32 cellular contexts compared by ENCODE assay signal in the genomic region with DNA sequence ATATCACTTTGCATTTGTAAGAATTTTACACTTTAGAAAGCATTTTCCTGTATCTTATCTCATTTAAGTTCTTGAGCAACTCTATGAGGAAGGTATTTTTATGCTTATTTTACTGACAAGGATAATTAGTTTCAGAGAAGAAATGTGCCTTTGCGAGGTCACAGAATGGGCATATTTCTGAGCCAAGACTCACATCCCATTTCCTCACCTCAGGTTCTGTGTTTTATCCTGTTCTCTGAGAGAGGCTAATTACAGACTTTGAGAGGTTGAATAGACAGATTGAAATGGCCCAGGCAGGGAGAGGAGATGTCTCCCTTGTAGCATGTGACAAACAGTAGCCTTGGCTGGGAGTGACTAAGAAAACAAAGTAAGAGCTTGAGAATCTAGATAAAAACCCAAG. TPM values are rescaled to one million over a fixed set of nuclear protein-coding genes. Genes with fewer than 3 reads are reported as not detected.
"Had no signal": no experiment of that assay in that cellular context is flagged by ENCODE, and none has a peak within 500 bp of the region (broad histone marks: within the 10 kb centered on the region; RNA-seq: fewer than 3 reads in every experiment).

No MANE protein-coding gene starts in this region.

- H3K9me3 Mint-ChIP-seq: activated CD8-positive, alpha-beta T cell treated with anti-CD3 and anti-CD28 coated beads for 36 hours; T-helper 2 cell treated with Interferon-gamma antibody and Interleukin-4, amounts not matched to agents 5 μg/mL and 100 μg/mL, for 36 hours had no signal

- H3K9me3 ChIP-seq: esophagus muscularis mucosa, ovary, sigmoid colon, stomach, tibial artery, upper lobe of right lung had no signal

- H3K4me1 Mint-ChIP-seq: activated B cell treated with CpG ODN at 0.5 μM for 24 hours; activated CD8-positive, alpha-beta memory T cell treated with anti-CD3 and anti-CD28 coated beads, Interleukin-2, amount 10 ng/mL, durations not matched to agents 7 days and 5 days; naive B cell; stimulated activated memory B cell treated with anti-CD40 and anti-IgM and Interleukin-4, amounts not matched to agents 10 μg/mL and 1 μg/mL and 100 μg/mL, for 72 hours had no signal

- H3K4me3 ChIP-seq: esophagus muscularis mucosa, ovary, sigmoid colon, smooth muscle cell, stomach, tibial artery, upper lobe of right lung had no signal

- H3K36me3 Mint-ChIP-seq: activated CD8-positive, alpha-beta memory T cell treated with anti-CD3 and anti-CD28 coated beads, Interleukin-2, amount 10 ng/mL, durations not matched to agents 7 days and 5 days; activated naive CD4-positive, alpha-beta T cell treated with anti-CD3 and anti-CD28 coated beads, Interleukin-2, amount 50 U/mL, for 72 hours; mesothelial cell of epicardium; naive B cell; stimulated activated memory B cell treated with anti-CD40 and anti-IgM and Interleukin-4, amounts not matched to agents 10 μg/mL and 1 μg/mL and 100 μg/mL, for 72 hours had no signal

- H3K27ac ChIP-seq: brain microvascular endothelial cell, esophagus muscularis mucosa, ovary, sigmoid colon, stomach, tibial artery, upper lobe of right lung had no signal

- H3K27me3 ChIP-seq: brain microvascular endothelial cell, esophagus muscularis mucosa, ovary, sigmoid colon, stomach, tibial artery, upper lobe of right lung had no signal

- H3K4me3 Mint-ChIP-seq: activated B cell treated with CpG ODN at 0.5 μM for 24 hours; activated CD8-positive, alpha-beta memory T cell treated with anti-CD3 and anti-CD28 coated beads, Interleukin-2, amount 10 ng/mL, durations not matched to agents 7 days and 5 days; activated CD8-positive, alpha-beta T cell treated with anti-CD3 and anti-CD28 coated beads for 36 hours; activated T-cell treated with anti-CD3 and anti-CD28 coated beads, Interleukin-2, amount 50 U/mL, for 72 hours; dendritic cell treated with granulocyte-macrophage colony-stimulating factor and Interleukin-4, amounts not matched to agents 40 ng/mL and 50 ng/mL, for 4 days; mesothelial cell of epicardium; naive B cell; nephron progenitor cell; stimulated activated memory B cell treated with anti-CD40 and anti-IgM and Interleukin-4, amounts not matched to agents 10 μg/mL and 1 μg/mL and 100 μg/mL, for 72 hours; T-helper 2 cell treated with Interferon-gamma antibody and Interleukin-4, amounts not matched to agents 5 μg/mL and 100 μg/mL, for 36 hours had no signal

- H3K36me3 ChIP-seq: brain microvascular endothelial cell, esophagus muscularis mucosa, ovary, sigmoid colon, stomach, tibial artery, upper lobe of right lung had no signal

- H3K4me1 ChIP-seq: esophagus muscularis mucosa, sigmoid colon, stomach, tibial artery, upper lobe of right lung had no signal

- DNase-seq: activated B cell treated with CpG ODN at 0.5 μM for 24 hours; activated CD4-positive, alpha-beta T cell treated with anti-CD3 and anti-CD28 coated beads, Interleukin-2, amount 50 U/mL, for 1 hour; activated CD8-positive, alpha-beta memory T cell treated with anti-CD3 and anti-CD28 coated beads, Interleukin-2, amount 10 ng/mL, durations not matched to agents 7 days and 5 days; activated CD8-positive, alpha-beta T cell treated with anti-CD3 and anti-CD28 coated beads for 36 hours; activated naive CD4-positive, alpha-beta T cell; activated T-cell treated with anti-CD3 and anti-CD28 coated beads for 4 hours; activated T-cell treated with anti-CD3 and anti-CD28 coated beads, Interleukin-2, amount 50 U/mL, for 72 hours; aorta; brain microvascular endothelial cell; caudate nucleus; mammary epithelial cell; naive B cell; nephron progenitor cell; ovary; sigmoid colon; stimulated activated CD4-positive, alpha-beta T cell treated with anti-CD3 and anti-CD28 coated beads, Interleukin-1b, Interleukin-23, amount 100 ng/mL, for 48 hours; stimulated activated CD4-positive, alpha-beta T cell treated with anti-CD3 and anti-CD28 coated beads, Interleukin-4, amount 100 ng/mL, for 4 hours; stimulated activated CD8-positive, alpha-beta memory T cell treated with anti-CD3 and anti-CD28 coated beads, Interleukin-4, amount 100 ng/mL, for 48 hours; stomach; T-helper 1 cell; tibial artery; upper lobe of right lung had no signal

- H3K27me3 Mint-ChIP-seq: activated CD8-positive, alpha-beta memory T cell treated with anti-CD3 and anti-CD28 coated beads, Interleukin-2, amount 10 ng/mL, durations not matched to agents 7 days and 5 days; activated CD8-positive, alpha-beta T cell treated with anti-CD3 and anti-CD28 coated beads for 36 hours; progenitor cell of endocrine pancreas; stimulated activated memory B cell treated with anti-CD40 and anti-IgM and Interleukin-4, amounts not matched to agents 10 μg/mL and 1 μg/mL and 100 μg/mL, for 72 hours had no signal

- ATAC-seq: activated CD8-positive, alpha-beta memory T cell treated with anti-CD3 and anti-CD28 coated beads, Interleukin-2, amount 10 ng/mL, durations not matched to agents 7 days and 5 days; activated CD8-positive, alpha-beta T cell treated with anti-CD3 and anti-CD28 coated beads for 36 hours; activated naive CD4-positive, alpha-beta T cell treated with anti-CD3 and anti-CD28 coated beads, Interleukin-2, amount 50 U/mL, for 72 hours; activated T-cell treated with anti-CD3 and anti-CD28 coated beads, Interleukin-2, amount 50 U/mL, for 72 hours; stimulated activated memory B cell treated with anti-CD40 and anti-IgM and Interleukin-4, amounts not matched to agents 10 μg/mL and 1 μg/mL and 100 μg/mL, for 72 hours; upper lobe of right lung had no signal

- H3K27ac Mint-ChIP-seq: activated B cell treated with CpG ODN at 0.5 μM for 24 hours; activated CD8-positive, alpha-beta memory T cell treated with anti-CD3 and anti-CD28 coated beads, Interleukin-2, amount 10 ng/mL, durations not matched to agents 7 days and 5 days; activated CD8-positive, alpha-beta T cell treated with anti-CD3 and anti-CD28 coated beads for 36 hours; activated naive CD4-positive, alpha-beta T cell treated with anti-CD3 and anti-CD28 coated beads, Interleukin-2, amount 50 U/mL, for 72 hours; activated T-cell treated with anti-CD3 and anti-CD28 coated beads, Interleukin-2, amount 50 U/mL, for 72 hours; dendritic cell treated with granulocyte-macrophage colony-stimulating factor and Interleukin-4, amounts not matched to agents 40 ng/mL and 50 ng/mL, for 4 days; mesothelial cell of epicardium; nephron progenitor cell; progenitor cell of endocrine pancreas; stimulated activated memory B cell treated with anti-CD40 and anti-IgM and Interleukin-4, amounts not matched to agents 10 μg/mL and 1 μg/mL and 100 μg/mL, for 72 hours; T-helper 2 cell treated with Interferon-gamma antibody and Interleukin-4, amounts not matched to agents 5 μg/mL and 100 μg/mL, for 36 hours had no signal

RNA-seq across cellular contexts. Expression of a gene that starts 39.1 kb away (rescaled TPM):
- total RNA-seq: activated B cell treated with CpG ODN at 0.5 μM for 24 hours; activated CD8-positive, alpha-beta memory T cell treated with anti-CD3 and anti-CD28 coated beads, Interleukin-2, amount 10 ng/mL, durations not matched to agents 7 days and 5 days; esophagus muscularis mucosa; frontal cortex; mammary epithelial cell; renal cortical epithelial cell; stomach; upper lobe of right lung had no signal
- polyA plus RNA-seq: smooth muscle cell, stomach had no signal
